In genomic region chr17:19508327-19508867, GRCh38 we compare ENCODE assay signal across 8 cellular contexts. TPM values are rescaled to one million over a fixed set of nuclear protein-coding genes. Genes with fewer than 3 reads are reported as not detected.
A peak's percentile ranks its signal among the peaks of the same experiment; 100 is the strongest.
DNase-seq lines count a peak whose midpoint lies in the region; ATAC-seq and TF ChIP-seq lines count a peak whose summit lies in the region.

No MANE protein-coding gene starts in this region.

- no peaks in the 10 kb centered on the region for H3K36me3 ChIP-seq in GM23338 (ENCODE audit: insufficient read depth)
- no peaks in the 10 kb centered on the region for H3K36me3 ChIP-seq in psoas muscle (ENCODE audit: insufficient read depth in 1 of 2, low read depth in 1 of 2)

- H3K9me3 Mint-ChIP-seq in GM23338: peaks cover 3% of the 10 kb centered on the region

- H3K4me3 ChIP-seq in GM23338: peak overlapping the region; percentile 70
- H3K4me3 ChIP-seq in psoas muscle: peak overlapping the region; percentile 79

- H3K79me2 ChIP-seq in GM23338 (replicated peaks; ENCODE audit: insufficient read depth): no peaks in the 10 kb centered on the region

- peak overlapping the region; percentile 81 for H3K4me3 Mint-ChIP-seq in GM23338

- intact Hi-C loops in head of caudate nucleus (cut with DNase I) (no loop called here), psoas muscle (cut with DNase I) (no loop called here)

- peaks cover 9% of the 10 kb centered on the region; the same call in 1 of the 2 replicates for H3F3A ChIP-seq in GM23338 (replicated peaks; ENCODE audit: low read depth)

- TF ChIP-seq CTCF in GM23338 (conservative IDR thresholded peaks at IDR 0.05; ENCODE audit: low read depth in 2 of 2): no peak
- no peak for TF ChIP-seq CTCF in psoas muscle (IDR thresholded peaks at IDR 0.05)

- H3K9me2 ChIP-seq in GM23338 (ENCODE audit: insufficient read depth): no peaks in the 10 kb centered on the region

- H3K27me3 ChIP-seq in GM23338 (ENCODE audit: insufficient read depth): no peaks in the 10 kb centered on the region
- H3K27me3 ChIP-seq in psoas muscle (ENCODE audit: insufficient read depth in 3 of 3, low read length in 2 of 3): no peaks in the 10 kb centered on the region

- peaks cover 16% of the 10 kb centered on the region for H3K4me1 ChIP-seq in GM23338 (ENCODE audit: insufficient read depth)
- H3K4me1 ChIP-seq in psoas muscle: no peaks in the 10 kb centered on the region

- WGBS in psoas muscle, 3 donors: 11 to 13% (median 12%) methylated on average over 25 to 26 of the region's 26 CpGs

- peaks cover 3% of the 10 kb centered on the region; the same call in 1 of the 3 replicates for H3K36me3 Mint-ChIP-seq in GM23338 (ENCODE audit: low read depth)

- peak overlapping the region; percentile 67; the same call in 1 of the 2 replicates for H2AFZ ChIP-seq in GM23338

- H4K20me1 ChIP-seq in GM23338 (replicated peaks; ENCODE audit: insufficient read depth): no peaks in the 10 kb centered on the region

- ATAC-seq in GM23338: peak; percentile 52
- ATAC-seq in psoas muscle: peak; percentile 56 to 69 (median 65)
- ATAC-seq in HG03108 (IDR thresholded peaks at IDR 0.05; ENCODE audit: unreplicated experiment): no peak

- H3K4me2 ChIP-seq in GM23338: peak overlapping the region; percentile 75

- no peak overlapping the region; the same call in 1 of the 2 replicates for H3K27ac Mint-ChIP-seq in GM23338

- H3K27ac ChIP-seq in GM23338 (ENCODE audit: low read depth) (peak overlapping the region; percentile 83; the same call in 1 of the 2 replicates), psoas muscle (peak overlapping the region; percentile 60)

- no peaks in the 10 kb centered on the region for H3K9me3 ChIP-seq in psoas muscle

- H3K4me1 Mint-ChIP-seq in GM23338: peaks cover 11% of the 10 kb centered on the region

- peaks cover 10% of the 10 kb centered on the region for H3K27me3 Mint-ChIP-seq in GM23338 (ENCODE audit: insufficient read depth, low read depth, poor library complexity)

- DNase-seq in DMS53 (lab: John Stamatoyannopoulos, UW): peak; percentile 70
- peak; percentile 32 for DNase-seq in GM23338 (ENCODE audit: low spot score)
- peak; percentile 81 for DNase-seq in NCI-H2171 treated with DMSO at 0.1 percent for 48 hours (lab: John Stamatoyannopoulos, UW)
- DNase-seq in activated T-helper 1 cell treated with anti-CD3 and anti-CD28 coated beads, Interleukin-2, amount 50 U/mL, for 16 hours (ENCODE audit: low read depth in 1 of 2, low spot score in 1 of 2): peak; percentile 7 to 45
- DNase-seq in head of caudate nucleus: peak in 38 of 42 donors; percentile 33 to 78 (median 52)
- DNase-seq in psoas muscle: peak; percentile 31 to 70
- no peak for DNase-seq in HT-29 (ENCODE audit: low spot score)

TF ChIP-seq in GM23338, 12 proteins besides CTCF, POLR2A, EP300 and RAD21:
- TF ChIP-seq EZH2 (IDR thresholded peaks at IDR 0.05; ENCODE audit: low read depth, unreplicated experiment) (no peak), NANOG (IDR thresholded peaks at IDR 0.05; ENCODE audit: borderline replicate concordance) (no peak), ZNF331 (CRISPR knock-in tag; IDR thresholded peaks at IDR 0.05; ENCODE audit: low read depth) (no peak), EZH2phosphoT487 (IDR thresholded peaks at IDR 0.05; ENCODE audit: unreplicated experiment) (no peak), CREB1 (CRISPR knock-in tag; IDR thresholded peaks at IDR 0.05; ENCODE audit: low read depth) (no peak), JUNB (IDR thresholded peaks at IDR 0.05; ENCODE audit: unreplicated experiment) (no peak)
- TF ChIP-seq, protein P1, sequence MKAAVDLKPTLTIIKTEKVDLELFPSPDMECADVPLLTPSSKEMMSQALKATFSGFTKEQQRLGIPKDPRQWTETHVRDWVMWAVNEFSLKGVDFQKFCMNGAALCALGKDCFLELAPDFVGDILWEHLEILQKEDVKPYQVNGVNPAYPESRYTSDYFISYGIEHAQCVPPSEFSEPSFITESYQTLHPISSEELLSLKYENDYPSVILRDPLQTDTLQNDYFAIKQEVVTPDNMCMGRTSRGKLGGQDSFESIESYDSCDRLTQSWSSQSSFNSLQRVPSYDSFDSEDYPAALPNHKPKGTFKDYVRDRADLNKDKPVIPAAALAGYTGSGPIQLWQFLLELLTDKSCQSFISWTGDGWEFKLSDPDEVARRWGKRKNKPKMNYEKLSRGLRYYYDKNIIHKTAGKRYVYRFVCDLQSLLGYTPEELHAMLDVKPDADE (IDR thresholded peaks at IDR 0.05): no peak
- TF ChIP-seq, protein P2, sequence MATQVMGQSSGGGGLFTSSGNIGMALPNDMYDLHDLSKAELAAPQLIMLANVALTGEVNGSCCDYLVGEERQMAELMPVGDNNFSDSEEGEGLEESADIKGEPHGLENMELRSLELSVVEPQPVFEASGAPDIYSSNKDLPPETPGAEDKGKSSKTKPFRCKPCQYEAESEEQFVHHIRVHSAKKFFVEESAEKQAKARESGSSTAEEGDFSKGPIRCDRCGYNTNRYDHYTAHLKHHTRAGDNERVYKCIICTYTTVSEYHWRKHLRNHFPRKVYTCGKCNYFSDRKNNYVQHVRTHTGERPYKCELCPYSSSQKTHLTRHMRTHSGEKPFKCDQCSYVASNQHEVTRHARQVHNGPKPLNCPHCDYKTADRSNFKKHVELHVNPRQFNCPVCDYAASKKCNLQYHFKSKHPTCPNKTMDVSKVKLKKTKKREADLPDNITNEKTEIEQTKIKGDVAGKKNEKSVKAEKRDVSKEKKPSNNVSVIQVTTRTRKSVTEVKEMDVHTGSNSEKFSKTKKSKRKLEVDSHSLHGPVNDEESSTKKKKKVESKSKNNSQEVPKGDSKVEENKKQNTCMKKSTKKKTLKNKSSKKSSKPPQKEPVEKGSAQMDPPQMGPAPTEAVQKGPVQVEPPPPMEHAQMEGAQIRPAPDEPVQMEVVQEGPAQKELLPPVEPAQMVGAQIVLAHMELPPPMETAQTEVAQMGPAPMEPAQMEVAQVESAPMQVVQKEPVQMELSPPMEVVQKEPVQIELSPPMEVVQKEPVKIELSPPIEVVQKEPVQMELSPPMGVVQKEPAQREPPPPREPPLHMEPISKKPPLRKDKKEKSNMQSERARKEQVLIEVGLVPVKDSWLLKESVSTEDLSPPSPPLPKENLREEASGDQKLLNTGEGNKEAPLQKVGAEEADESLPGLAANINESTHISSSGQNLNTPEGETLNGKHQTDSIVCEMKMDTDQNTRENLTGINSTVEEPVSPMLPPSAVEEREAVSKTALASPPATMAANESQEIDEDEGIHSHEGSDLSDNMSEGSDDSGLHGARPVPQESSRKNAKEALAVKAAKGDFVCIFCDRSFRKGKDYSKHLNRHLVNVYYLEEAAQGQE (IDR thresholded peaks at IDR 0.05; ENCODE audit: unreplicated experiment): no peak

RNA-seq across cellular contexts. Expression of gene SLC47A1, which starts 25.3 kb away (rescaled TPM):
- total RNA-seq in GM23338 (2014; rRNA removed; shearing (Covaris generic)): 1.9 and 4.5 TPM in 2 replicates
- polyA plus RNA-seq in GM23338 (2016; fragmentation: Nextera tagmentation; extraction: Ambion mirVana) (0.53 and 0.64 TPM in 2 replicates), psoas muscle (10 to 100 TPM; 13.0 to 29.1 (median 20.7) TPM)
- 10 to 100 TPM; 27.7 to 57.3 (median 42.8) TPM for total RNA-seq in psoas muscle
- total RNA-seq in HT-29 (2014; rRNA removed; shearing (Covaris generic)): not detected in 2 replicates
